ENCODE assay signal across 9 cellular contexts in the genomic region with DNA sequence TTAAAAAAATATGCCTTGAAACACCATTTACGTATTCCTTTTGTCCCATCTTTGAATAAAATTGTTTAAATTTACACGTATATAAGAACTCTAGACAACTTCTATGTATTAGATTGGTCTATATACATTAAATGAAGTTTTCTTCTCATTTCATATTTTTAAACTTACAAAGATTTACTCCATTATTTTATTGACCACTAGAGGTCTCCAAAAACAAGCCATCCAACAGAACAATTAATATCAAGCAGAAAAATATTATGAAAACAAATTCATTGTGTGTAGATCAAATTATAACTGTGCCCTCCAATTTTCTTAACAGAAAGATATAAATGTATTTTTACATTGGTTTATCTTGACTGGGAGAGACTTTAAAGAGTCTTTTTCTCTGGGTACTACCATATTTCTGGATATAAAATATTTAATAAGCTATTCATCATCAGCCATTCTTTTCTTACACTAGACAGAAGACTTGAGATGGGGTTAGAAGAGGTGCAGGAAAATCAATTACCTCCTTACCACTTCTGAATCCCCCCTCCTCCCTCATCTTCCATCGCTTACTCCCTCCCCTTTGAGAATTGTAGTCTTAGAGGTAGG.
A peak's percentile ranks its signal among the peaks of the same experiment; 100 is the strongest.
DNase-seq lines count a peak whose midpoint lies in the region; ATAC-seq and TF ChIP-seq lines count a peak whose summit lies in the region.
"Had no signal": no experiment of that assay in that cellular context is flagged by ENCODE, and none has a peak within 500 bp of the region (broad histone marks: within the 10 kb centered on the region; RNA-seq: fewer than 3 reads in every experiment).

No MANE protein-coding gene starts in this region.

- H3K27me3 Mint-ChIP-seq in CD4-positive, alpha-beta memory T cell, result no peaks in the 10 kb centered on the region
- no peaks in the 10 kb centered on the region for H3K27me3 Mint-ChIP-seq in natural killer cell treated with Interleukin-12 subunit alpha and Interleukin-12 subunit beta and Interleukin-15 and Interleukin-18, amount 100 ng/mL, for 72 hours

- H3K27ac ChIP-seq in CD4-positive, alpha-beta memory T cell (ENCODE audit: low read depth, low read length), result no peak overlapping the region
- H3K27ac ChIP-seq in body of pancreas, result no peak overlapping the region

- no peaks in the 10 kb centered on the region for H3K9me3 ChIP-seq in CD4-positive, alpha-beta memory T cell (ENCODE audit: control insufficient read depth in 1 of 2, low read length in 2 of 2)
- no peaks in the 10 kb centered on the region for H3K9me3 ChIP-seq in body of pancreas

- no peak for TF ChIP-seq POLR2A in body of pancreas (IDR thresholded peaks at IDR 0.05)

- H3K27me3 ChIP-seq in CD4-positive, alpha-beta memory T cell (ENCODE audit: insufficient read depth, low read length), result no peaks in the 10 kb centered on the region
- no peaks in the 10 kb centered on the region for H3K27me3 ChIP-seq in body of pancreas

- no peak overlapping the region for H3K4me3 Mint-ChIP-seq in CD4-positive, alpha-beta memory T cell
- no peak overlapping the region for H3K4me3 Mint-ChIP-seq in natural killer cell treated with Interleukin-12 subunit alpha and Interleukin-12 subunit beta and Interleukin-15 and Interleukin-18, amount 100 ng/mL, for 72 hours

- CTCF ChIA-PET in CD4-positive, alpha-beta memory T cell (lab: Charles Lee; ENCODE audit: partially characterized antibody), result interaction anchor here (0.7 to 7.6 kb wide), 22 partner anchors 10 to 310 kb away, joined by 3 to 54 read pairs (median 4); a partner anchor contains a TSS

- H3K4me1 Mint-ChIP-seq in CD4-positive, alpha-beta memory T cell, result peaks cover 36 to 55% (median 44%) of the 10 kb centered on the region in 4 donors
- H3K4me1 Mint-ChIP-seq in natural killer cell treated with Interleukin-12 subunit alpha and Interleukin-12 subunit beta and Interleukin-15 and Interleukin-18, amount 100 ng/mL, for 72 hours (ENCODE audit: low read depth in 2 of 2), result peaks cover 27 to 29% of the 10 kb centered on the region in 2 donors

- H3K4me1 ChIP-seq in CD4-positive, alpha-beta memory T cell (ENCODE audit: insufficient read depth, low read length), result peaks cover 40% of the 10 kb centered on the region
- H3K4me1 ChIP-seq in body of pancreas, result no peaks in the 10 kb centered on the region

- H3K27ac Mint-ChIP-seq in CD4-positive, alpha-beta memory T cell, result peak overlapping the region in 6 of 7 donors; percentile 4 to 33 (median 21)
- peak overlapping the region; percentile 18 to 47 for H3K27ac Mint-ChIP-seq in natural killer cell treated with Interleukin-12 subunit alpha and Interleukin-12 subunit beta and Interleukin-15 and Interleukin-18, amount 100 ng/mL, for 72 hours

- peak; percentile 45 for ATAC-seq in HG02759 (IDR thresholded peaks at IDR 0.05; ENCODE audit: unreplicated experiment)
- ATAC-seq in body of pancreas, result no peak
- ATAC-seq in natural killer cell treated with Interleukin-12 subunit alpha and Interleukin-12 subunit beta and Interleukin-15 and Interleukin-18, amount 100 ng/mL, for 72 hours, result no peak
- no peak for ATAC-seq in GM21786 (IDR thresholded peaks at IDR 0.05; ENCODE audit: unreplicated experiment)
- ATAC-seq in HG02642 (IDR thresholded peaks at IDR 0.05; ENCODE audit: poor library complexity, unreplicated experiment), result no peak

- DNase-seq in CD4-positive, alpha-beta memory T cell, result peak in 4 of 5 donors; percentile 36 to 46 (median 40)
- DNase-seq in body of pancreas, result no peak
- DNase-seq in natural killer cell treated with Interleukin-12 subunit alpha and Interleukin-12 subunit beta and Interleukin-15 and Interleukin-18, amount 100 ng/mL, for 72 hours (ENCODE audit: low spot score), result no peak
- no peak for DNase-seq in dedifferentiated amniotic fluid mesenchymal stem cell (ENCODE audit: extremely low spot score)
- DNase-seq in AG20443 (ENCODE audit: low spot score), result no peak
- DNase-seq: stimulated activated CD4-positive, alpha-beta T cell treated with anti-CD3 and anti-CD28 coated beads, Interleukin-15, amount 100 ng/mL, for 24 hours had no signal

- TF ChIP-seq CTCF in body of pancreas (IDR thresholded peaks at IDR 0.05), result peak; percentile 52 to 79 (median 67)

- H3K9me3 Mint-ChIP-seq in CD4-positive, alpha-beta memory T cell, result no peaks in the 10 kb centered on the region
- peaks cover 3% of the 10 kb centered on the region for H3K9me3 Mint-ChIP-seq in natural killer cell treated with Interleukin-12 subunit alpha and Interleukin-12 subunit beta and Interleukin-15 and Interleukin-18, amount 100 ng/mL, for 72 hours

- 52 to 57% methylated on average over 3 of the region's 3 CpGs for WGBS in body of pancreas, 2 donors

- POLR2A ChIA-PET in CD4-positive, alpha-beta memory T cell (lab: Charles Lee; ENCODE audit: partially characterized antibody), result interaction anchor here (0.6 to 1.8 kb wide), 6 partner anchors 10 to 65 kb away, joined by 3 to 5 read pairs (median 4); no protein-coding TSS in a partner anchor

- H3K36me3 Mint-ChIP-seq in CD4-positive, alpha-beta memory T cell, result peaks cover 25 to 39% of the 10 kb centered on the region in 2 donors
- H3K36me3 Mint-ChIP-seq in natural killer cell treated with Interleukin-12 subunit alpha and Interleukin-12 subunit beta and Interleukin-15 and Interleukin-18, amount 100 ng/mL, for 72 hours, result peaks cover 42% of the 10 kb centered on the region

- H3K4me3 ChIP-seq in CD4-positive, alpha-beta memory T cell (ENCODE audit: low read length in 2 of 2), result no peak overlapping the region
- H3K4me3 ChIP-seq in body of pancreas, result no peak overlapping the region

- H3K36me3 ChIP-seq in CD4-positive, alpha-beta memory T cell (ENCODE audit: insufficient read depth, low read length), result peaks cover 6% of the 10 kb centered on the region
- H3K36me3 ChIP-seq in body of pancreas (replicated peaks in 1 of 2; ENCODE audit: insufficient read depth in 1 of 2, low read depth in 2 of 2), result no peaks in the 10 kb centered on the region

- intact Hi-C loops in CD4-positive, alpha-beta memory T cell (cut with micrococcal nuclease), result loop anchor here (1.0 to 2.0 kb wide), 4 partner anchors 67 to 421 kb away; a partner anchor contains a TSS
- intact Hi-C loops in body of pancreas (cut with DNase I), result loop anchor here (5.0 kb wide), 1 partner anchor 120 kb away; no protein-coding TSS in a partner anchor

Comparison
In these comparisons a context has a peak if more than half of its experiments do, and no peak if none do; other contexts are left out.
1. DNase-seq: peak in CD4-positive, alpha-beta memory T cell (4 of 5); none in body of pancreas (0 of 4), natural killer cell treated with Interleukin-12 subunit alpha and Interleukin-12 subunit beta and Interleukin-15 and Interleukin-18, amount 100 ng/mL, for 72 hours (single experiment), dedifferentiated amniotic fluid mesenchymal stem cell (single experiment) and AG20443 (single experiment).